In the genomic region with DNA sequence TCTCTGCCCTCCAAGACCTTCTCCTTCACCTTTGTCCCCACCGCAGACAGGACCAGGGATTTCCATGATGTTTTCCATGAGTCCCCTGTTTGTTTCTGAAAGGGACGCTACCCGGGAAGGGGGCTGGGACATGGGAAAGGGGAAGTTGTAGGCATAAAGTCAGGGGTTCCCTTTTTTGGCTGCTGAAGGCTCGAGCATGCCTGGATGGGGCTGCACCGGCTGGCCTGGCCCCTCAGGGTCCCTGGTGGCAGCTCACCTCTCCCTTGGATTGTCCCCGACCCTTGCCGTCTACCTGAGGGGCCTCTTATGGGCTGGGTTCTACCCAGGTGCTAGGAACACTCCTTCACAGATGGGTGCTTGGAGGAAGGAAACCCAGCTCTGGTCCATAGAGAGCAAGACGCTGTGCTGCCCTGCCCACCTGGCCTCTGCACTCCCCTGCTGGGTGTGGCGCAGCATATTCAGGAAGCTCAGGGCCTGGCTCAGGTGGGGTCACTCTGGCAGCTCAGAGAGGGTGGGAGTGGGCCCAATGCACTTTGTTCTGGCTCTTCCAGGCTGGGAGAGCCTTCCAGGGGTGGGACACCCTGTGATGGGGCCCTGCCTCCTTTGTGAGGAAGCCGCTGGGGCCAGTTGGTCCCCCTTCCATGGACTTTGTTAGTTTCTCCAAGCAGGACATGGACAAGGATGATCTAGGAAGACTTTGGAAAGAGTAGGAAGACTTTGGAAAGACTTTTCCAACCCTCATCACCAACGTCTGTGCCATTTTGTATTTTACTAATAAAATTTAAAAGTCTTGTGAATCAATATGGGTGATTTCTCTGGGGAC, we compare ENCODE assay signal across 3 cellular contexts.
TF ChIP-seq lines count a peak whose summit lies in the region.

No MANE protein-coding gene starts in this region.

TF ChIP-seq in A549, 52 proteins besides CTCF, POLR2A, EP300 and RAD21:
- no peak for TF ChIP-seq MAZ (IDR thresholded peaks at IDR 0.05; ENCODE audit: borderline replicate concordance, low read depth, low read length)
- no peak for TF ChIP-seq NFE2L2 (conservative IDR thresholded peaks at IDR 0.05; ENCODE audit: low read length)
- TF ChIP-seq ZNF302 (CRISPR knock-in tag; IDR thresholded peaks at IDR 0.05) = no peak
- no peak for TF ChIP-seq CEBPB (IDR thresholded peaks at IDR 0.05)
- no peak for TF ChIP-seq KDM1A (IDR thresholded peaks at IDR 0.05; ENCODE audit: low read depth)

TF ChIP-seq in GM12878, 131 proteins besides CTCF, POLR2A, EP300 and RAD21:
- TF ChIP-seq KDM1A (IDR thresholded peaks at IDR 0.05; ENCODE audit: borderline replicate concordance) (no peak), NBN (IDR thresholded peaks at IDR 0.05) (no peak), SRF (IDR thresholded peaks at IDR 0.05; ENCODE audit: low read depth in 2 of 2, low read length in 2 of 2) (0 out of 4 replicates have a peak, but pooled peaks of 1 of the 2 experiments have one; percentile 50), IKZF2 (IDR thresholded peaks at IDR 0.05) (peak; percentile 18 to 54; a peak in 1 of 4 replicates), SPI1 (IDR thresholded peaks at IDR 0.05; ENCODE audit: borderline replicate concordance, insufficient read depth, low read depth, low read length) (peak; percentile 75; the same call in 1 of the 2 replicates), NFXL1 (IDR thresholded peaks at IDR 0.05; ENCODE audit: borderline replicate concordance) (no peak), ZBTB33 (IDR thresholded peaks at IDR 0.05) (no peak), SP1 (IDR thresholded peaks at IDR 0.05; ENCODE audit: low read depth, low read length) (no peak), IKZF1 (conservative IDR thresholded peaks at IDR 0.05) (peak; percentile 54)
TF ChIP-seq in GM12878: peak in this region for 4.

TF ChIP-seq in WTC11, 78 proteins besides CTCF, POLR2A, EP300 and RAD21:
- no peak for TF ChIP-seq ZBTB43 (CRISPR knock-in tag; IDR thresholded peaks at IDR 0.05)
- no peak for TF ChIP-seq NR1H2 (CRISPR knock-in tag; IDR thresholded peaks at IDR 0.05)
- TF ChIP-seq, protein P1, sequence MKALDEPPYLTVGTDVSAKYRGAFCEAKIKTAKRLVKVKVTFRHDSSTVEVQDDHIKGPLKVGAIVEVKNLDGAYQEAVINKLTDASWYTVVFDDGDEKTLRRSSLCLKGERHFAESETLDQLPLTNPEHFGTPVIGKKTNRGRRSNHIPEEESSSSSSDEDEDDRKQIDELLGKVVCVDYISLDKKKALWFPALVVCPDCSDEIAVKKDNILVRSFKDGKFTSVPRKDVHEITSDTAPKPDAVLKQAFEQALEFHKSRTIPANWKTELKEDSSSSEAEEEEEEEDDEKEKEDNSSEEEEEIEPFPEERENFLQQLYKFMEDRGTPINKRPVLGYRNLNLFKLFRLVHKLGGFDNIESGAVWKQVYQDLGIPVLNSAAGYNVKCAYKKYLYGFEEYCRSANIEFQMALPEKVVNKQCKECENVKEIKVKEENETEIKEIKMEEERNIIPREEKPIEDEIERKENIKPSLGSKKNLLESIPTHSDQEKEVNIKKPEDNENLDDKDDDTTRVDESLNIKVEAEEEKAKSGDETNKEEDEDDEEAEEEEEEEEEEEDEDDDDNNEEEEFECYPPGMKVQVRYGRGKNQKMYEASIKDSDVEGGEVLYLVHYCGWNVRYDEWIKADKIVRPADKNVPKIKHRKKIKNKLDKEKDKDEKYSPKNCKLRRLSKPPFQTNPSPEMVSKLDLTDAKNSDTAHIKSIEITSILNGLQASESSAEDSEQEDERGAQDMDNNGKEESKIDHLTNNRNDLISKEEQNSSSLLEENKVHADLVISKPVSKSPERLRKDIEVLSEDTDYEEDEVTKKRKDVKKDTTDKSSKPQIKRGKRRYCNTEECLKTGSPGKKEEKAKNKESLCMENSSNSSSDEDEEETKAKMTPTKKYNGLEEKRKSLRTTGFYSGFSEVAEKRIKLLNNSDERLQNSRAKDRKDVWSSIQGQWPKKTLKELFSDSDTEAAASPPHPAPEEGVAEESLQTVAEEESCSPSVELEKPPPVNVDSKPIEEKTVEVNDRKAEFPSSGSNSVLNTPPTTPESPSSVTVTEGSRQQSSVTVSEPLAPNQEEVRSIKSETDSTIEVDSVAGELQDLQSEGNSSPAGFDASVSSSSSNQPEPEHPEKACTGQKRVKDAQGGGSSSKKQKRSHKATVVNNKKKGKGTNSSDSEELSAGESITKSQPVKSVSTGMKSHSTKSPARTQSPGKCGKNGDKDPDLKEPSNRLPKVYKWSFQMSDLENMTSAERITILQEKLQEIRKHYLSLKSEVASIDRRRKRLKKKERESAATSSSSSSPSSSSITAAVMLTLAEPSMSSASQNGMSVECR (CRISPR knock-in tag; IDR thresholded peaks at IDR 0.05; ENCODE audit: borderline replicate concordance) = no peak
- TF ChIP-seq TEAD4 (CRISPR knock-in tag; IDR thresholded peaks at IDR 0.05) = no peak
- TF ChIP-seq ZNF512 (CRISPR knock-in tag; IDR thresholded peaks at IDR 0.05; ENCODE audit: borderline replicate concordance) = no peak
- no peak for TF ChIP-seq NR2C2 (CRISPR knock-in tag; IDR thresholded peaks at IDR 0.05)
- no peak for TF ChIP-seq TCF7 (CRISPR knock-in tag; IDR thresholded peaks at IDR 0.05; ENCODE audit: low read depth)
- TF ChIP-seq FOXP1 (CRISPR knock-in tag; IDR thresholded peaks at IDR 0.05; ENCODE audit: borderline replicate concordance) = no peak
- TF ChIP-seq ZNF425 (CRISPR knock-in tag; conservative IDR thresholded peaks at IDR 0.05) = no peak
- no peak for TF ChIP-seq IRF2 (CRISPR knock-in tag; IDR thresholded peaks at IDR 0.05; ENCODE audit: borderline replicate concordance, low read depth)
- TF ChIP-seq ZNF281 (CRISPR knock-in tag; IDR thresholded peaks at IDR 0.05) = no peak
- TF ChIP-seq OVOL2 (CRISPR knock-in tag; IDR thresholded peaks at IDR 0.05; ENCODE audit: borderline replicate concordance) = no peak
- no peak for TF ChIP-seq CREB1 (CRISPR knock-in tag; IDR thresholded peaks at IDR 0.05)
- TF ChIP-seq ZNF671 (CRISPR knock-in tag; IDR thresholded peaks at IDR 0.05) = no peak
- no peak for TF ChIP-seq JAZF1 (CRISPR knock-in tag; IDR thresholded peaks at IDR 0.05)
- no peak for TF ChIP-seq RORB (CRISPR knock-in tag; IDR thresholded peaks at IDR 0.05)
- no peak for TF ChIP-seq JUN (CRISPR knock-in tag; IDR thresholded peaks at IDR 0.05)
- TF ChIP-seq EMX1 (CRISPR knock-in tag; IDR thresholded peaks at IDR 0.05) = no peak
- TF ChIP-seq GABPB1 (CRISPR knock-in tag; IDR thresholded peaks at IDR 0.05) = no peak
- TF ChIP-seq, protein P2, sequence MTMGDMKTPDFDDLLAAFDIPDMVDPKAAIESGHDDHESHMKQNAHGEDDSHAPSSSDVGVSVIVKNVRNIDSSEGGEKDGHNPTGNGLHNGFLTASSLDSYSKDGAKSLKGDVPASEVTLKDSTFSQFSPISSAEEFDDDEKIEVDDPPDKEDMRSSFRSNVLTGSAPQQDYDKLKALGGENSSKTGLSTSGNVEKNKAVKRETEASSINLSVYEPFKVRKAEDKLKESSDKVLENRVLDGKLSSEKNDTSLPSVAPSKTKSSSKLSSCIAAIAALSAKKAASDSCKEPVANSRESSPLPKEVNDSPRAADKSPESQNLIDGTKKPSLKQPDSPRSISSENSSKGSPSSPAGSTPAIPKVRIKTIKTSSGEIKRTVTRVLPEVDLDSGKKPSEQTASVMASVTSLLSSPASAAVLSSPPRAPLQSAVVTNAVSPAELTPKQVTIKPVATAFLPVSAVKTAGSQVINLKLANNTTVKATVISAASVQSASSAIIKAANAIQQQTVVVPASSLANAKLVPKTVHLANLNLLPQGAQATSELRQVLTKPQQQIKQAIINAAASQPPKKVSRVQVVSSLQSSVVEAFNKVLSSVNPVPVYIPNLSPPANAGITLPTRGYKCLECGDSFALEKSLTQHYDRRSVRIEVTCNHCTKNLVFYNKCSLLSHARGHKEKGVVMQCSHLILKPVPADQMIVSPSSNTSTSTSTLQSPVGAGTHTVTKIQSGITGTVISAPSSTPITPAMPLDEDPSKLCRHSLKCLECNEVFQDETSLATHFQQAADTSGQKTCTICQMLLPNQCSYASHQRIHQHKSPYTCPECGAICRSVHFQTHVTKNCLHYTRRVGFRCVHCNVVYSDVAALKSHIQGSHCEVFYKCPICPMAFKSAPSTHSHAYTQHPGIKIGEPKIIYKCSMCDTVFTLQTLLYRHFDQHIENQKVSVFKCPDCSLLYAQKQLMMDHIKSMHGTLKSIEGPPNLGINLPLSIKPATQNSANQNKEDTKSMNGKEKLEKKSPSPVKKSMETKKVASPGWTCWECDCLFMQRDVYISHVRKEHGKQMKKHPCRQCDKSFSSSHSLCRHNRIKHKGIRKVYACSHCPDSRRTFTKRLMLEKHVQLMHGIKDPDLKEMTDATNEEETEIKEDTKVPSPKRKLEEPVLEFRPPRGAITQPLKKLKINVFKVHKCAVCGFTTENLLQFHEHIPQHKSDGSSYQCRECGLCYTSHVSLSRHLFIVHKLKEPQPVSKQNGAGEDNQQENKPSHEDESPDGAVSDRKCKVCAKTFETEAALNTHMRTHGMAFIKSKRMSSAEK (CRISPR knock-in tag; IDR thresholded peaks at IDR 0.05; ENCODE audit: borderline replicate concordance) = no peak
